Comparison of ENCODE assay signal across 8 cellular contexts in the genomic region with DNA sequence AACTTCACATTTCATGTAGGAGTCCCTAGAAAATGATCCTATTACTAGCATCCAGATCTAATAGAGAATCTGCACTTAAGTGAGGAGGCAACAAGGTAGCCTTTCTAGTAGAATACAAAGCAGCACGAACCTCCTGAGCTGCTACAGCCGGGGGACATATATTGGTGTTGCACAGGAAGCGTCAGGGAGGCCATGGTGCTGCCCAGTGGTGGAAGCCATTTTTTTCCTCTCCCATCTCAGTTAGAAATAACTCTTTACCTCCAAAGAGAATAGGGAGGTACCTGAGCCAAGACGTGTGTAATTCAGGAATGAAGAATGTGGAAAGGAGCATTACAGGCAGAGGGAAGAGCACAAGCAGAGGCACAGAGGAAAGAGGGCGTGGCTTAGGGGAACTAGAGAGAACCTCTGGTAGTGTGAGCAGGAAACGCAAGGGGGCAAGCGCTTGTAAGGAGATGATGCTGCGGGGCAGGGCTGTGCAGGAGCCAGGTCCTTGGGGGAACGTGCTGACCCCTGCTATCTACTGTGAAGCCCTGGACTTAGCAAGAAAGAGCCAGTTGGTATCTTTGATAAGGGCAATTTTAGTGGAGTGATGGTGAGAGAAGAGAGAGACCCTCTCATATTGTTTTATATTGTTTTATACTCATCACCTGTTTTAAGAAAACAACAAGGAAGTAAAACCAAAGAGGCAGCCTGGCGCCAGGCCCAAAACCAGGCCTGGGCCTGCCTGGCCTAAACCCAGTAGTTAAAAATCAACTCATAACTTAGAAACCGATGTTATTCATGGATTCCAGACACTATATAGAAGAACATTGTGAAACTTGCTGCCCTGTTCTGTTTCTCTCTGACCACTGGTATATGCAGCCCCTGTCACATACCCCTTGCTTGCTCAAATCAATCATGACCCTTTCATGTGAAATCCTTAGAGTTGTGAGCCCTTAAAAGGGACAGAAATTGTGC. TPM values are rescaled to one million over a fixed set of nuclear protein-coding genes. Genes with fewer than 3 reads are reported as not detected.
DNase-seq lines count a peak whose midpoint lies in the region; ATAC-seq lines count a peak whose summit lies in the region.
"Had no signal": no experiment of that assay in that cellular context is flagged by ENCODE, and none has a peak within 500 bp of the region (broad histone marks: within the 10 kb centered on the region; RNA-seq: fewer than 3 reads in every experiment).

No MANE protein-coding gene starts in this region.

- H3K27ac Mint-ChIP-seq in immature natural killer cell, result peak overlapping the region in 3 of 6 donors; percentile 36 to 72 (median 38)

- H3K27me3 Mint-ChIP-seq in immature natural killer cell (ENCODE audit: low read depth in 3 of 3), result peaks cover 4 to 8% (median 6%) of the 10 kb centered on the region in 3 donors

- peaks cover 37 to 48% of the 10 kb centered on the region in 2 donors for H3K4me1 Mint-ChIP-seq in immature natural killer cell

- no peaks in the 10 kb centered on the region for H3K36me3 Mint-ChIP-seq in immature natural killer cell

- peak overlapping the region in 1 of 5 donors; percentile 11 for H3K4me3 Mint-ChIP-seq in immature natural killer cell

- DNase-seq in NCI-H146 treated with DMSO at 0.1 percent for 48 hours (lab: John Stamatoyannopoulos, UW; ENCODE audit: unreplicated experiment), result peak; percentile 63
- peak; percentile 43 to 49 for DNase-seq in activated CD4-positive, alpha-beta T cell treated with anti-CD3 and anti-CD28 coated beads, Interleukin-2, amount 50 U/mL, for 4 hours
- peak; percentile 22 for DNase-seq in stimulated activated CD8-positive, alpha-beta memory T cell treated with anti-CD3 and anti-CD28 coated beads, Interleukin-7, amount 100 ng/mL, for 24 hours (ENCODE audit: low read depth)
- no peak for DNase-seq in NCI-H1694 (lab: John Stamatoyannopoulos, UW)
- no peak for DNase-seq in NCI-H2029 treated with DMSO at 0.1 percent for 48 hours (lab: John Stamatoyannopoulos, UW)
- no peak for DNase-seq in immature natural killer cell
- DNase-seq: PC-9 had no signal

- no peaks in the 10 kb centered on the region for H3K9me3 Mint-ChIP-seq in immature natural killer cell

- ATAC-seq in esophagus mucosa, result peak; percentile 83

RNA-seq across cellular contexts. Expression of a gene that starts 50.0 kb away (rescaled TPM):
- total RNA-seq in esophagus mucosa, result 24.6 TPM
- polyA plus RNA-seq in immature natural killer cell, result 10 to 100 TPM; 18.3 to 26.7 (median 25.0) TPM

Comparison
In these comparisons a context has a peak if more than half of its experiments do, and no peak if none do; other contexts are left out.
1. DNase-seq: peak in NCI-H146 treated with DMSO at 0.1 percent for 48 hours (single experiment), activated CD4-positive, alpha-beta T cell treated with anti-CD3 and anti-CD28 coated beads, Interleukin-2, amount 50 U/mL, for 4 hours (2 of 2) and stimulated activated CD8-positive, alpha-beta memory T cell treated with anti-CD3 and anti-CD28 coated beads, Interleukin-7, amount 100 ng/mL, for 24 hours (single experiment); none in NCI-H1694 (single experiment), NCI-H2029 treated with DMSO at 0.1 percent for 48 hours (single experiment) and immature natural killer cell (0 of 3).